8 cellular contexts compared by ENCODE assay signal in genomic region chr9:106859957-106860715, GRCh38. TPM values are rescaled to one million over a fixed set of nuclear protein-coding genes. Genes with fewer than 3 reads are reported as not detected.
DNase-seq lines count a peak whose midpoint lies in the region; ATAC-seq and TF ChIP-seq lines count a peak whose summit lies in the region.

No MANE protein-coding gene starts in this region.

- no peak overlapping the region for H3K23ac ChIP-seq in H9 (ENCODE audit: insufficient read length, low read depth, low read length)

- H3K79me2 ChIP-seq in H9 (ENCODE audit: insufficient read depth, low read length) (peaks cover 16% of the 10 kb centered on the region), smooth muscle cell (ENCODE audit: low read depth) (peaks cover 30% of the 10 kb centered on the region)

- H3K36me3 ChIP-seq in iPS-15b (ENCODE audit: control insufficient read depth, insufficient read depth, low read length) (no peaks in the 10 kb centered on the region), smooth muscle cell (ENCODE audit: low read depth) (no peaks in the 10 kb centered on the region)

- H3K27me3 ChIP-seq in H9 (ENCODE audit: insufficient read depth, low read length) = no peaks in the 10 kb centered on the region
- no peaks in the 10 kb centered on the region for H3K27me3 ChIP-seq in iPS-15b (ENCODE audit: control insufficient read depth, insufficient read depth, low read length)
- no peaks in the 10 kb centered on the region for H3K27me3 ChIP-seq in smooth muscle cell (ENCODE audit: low read depth)

- peaks cover 19% of the 10 kb centered on the region for H3K23me2 ChIP-seq in H9 (ENCODE audit: insufficient read length, low read depth, low read length, poor library complexity, severe bottlenecking)

- H3K9me3 ChIP-seq in H9 (ENCODE audit: control insufficient read depth, low read depth, low read length) = no peaks in the 10 kb centered on the region
- H3K9me3 ChIP-seq in iPS-15b (ENCODE audit: control insufficient read depth, insufficient read depth, low read length) = no peaks in the 10 kb centered on the region
- no peaks in the 10 kb centered on the region for H3K9me3 ChIP-seq in smooth muscle cell (replicated peaks; ENCODE audit: low read depth)

- peak; percentile 86 for DNase-seq in H9
- no peak for DNase-seq in smooth muscle cell (lab: John Stamatoyannopoulos, UW; ENCODE audit: unreplicated experiment)
- no peak for DNase-seq in stimulated activated CD8-positive, alpha-beta memory T cell treated with anti-CD3 and anti-CD28 coated beads, Interleukin-4, amount 100 ng/mL, for 48 hours
- no peak for DNase-seq in stimulated activated naive CD4-positive, alpha-beta T cell treated with Interleukin-2 at 50 U/mL for 16 hours (lab: John Stamatoyannopoulos, UW)

- TF ChIP-seq CTCF in H9 (conservative IDR thresholded peaks at IDR 0.05) = no peak
- TF ChIP-seq CTCF in WI38 (IDR thresholded peaks at IDR 0.05; ENCODE audit: low read depth, low read length) = no peak
- no peak for TF ChIP-seq CTCF in smooth muscle cell (IDR thresholded peaks at IDR 0.05; ENCODE audit: borderline replicate concordance, insufficient read depth, poor library complexity, severe bottlenecking)

- peak overlapping the region; percentile 98 to 100 (median 99) for H3K27ac Mint-ChIP-seq in H9

- no peak overlapping the region for H2BK20ac ChIP-seq in H9 (ENCODE audit: low read depth, low read length, poor library complexity, severe bottlenecking)

- no peak overlapping the region for H4K91ac ChIP-seq in H9 (ENCODE audit: insufficient read length, low read depth, low read length)

- ATAC-seq in HG02852 (IDR thresholded peaks at IDR 0.05; ENCODE audit: unreplicated experiment) = no peak
- ATAC-seq in GM21390 (IDR thresholded peaks at IDR 0.05; ENCODE audit: unreplicated experiment) = no peak

- peaks cover 5 to 12% (median 6%) of the 10 kb centered on the region in 3 experiments for H3K36me3 Mint-ChIP-seq in H9 (ENCODE audit: insufficient read depth in 1 of 3, low read depth in 3 of 3)

- peaks cover 2% of the 10 kb centered on the region for H3K79me1 ChIP-seq in H9 (ENCODE audit: insufficient read depth, low read depth, low read length, poor library complexity, severe bottlenecking)

- no peak overlapping the region for H2BK5ac ChIP-seq in H9 (ENCODE audit: insufficient read length, low read length)

- H3K4me1 ChIP-seq in H9 (ENCODE audit: insufficient read depth, low read length) = peaks cover 6% of the 10 kb centered on the region; the same call in 1 of the 2 replicates
- H3K4me1 ChIP-seq in iPS-15b (ENCODE audit: control insufficient read depth, insufficient read depth, low read length) = peaks cover 4% of the 10 kb centered on the region
- peaks cover 11% of the 10 kb centered on the region for H3K4me1 ChIP-seq in smooth muscle cell (ENCODE audit: low read depth)

- H3T11ph ChIP-seq in H9 (ENCODE audit: low read length) = no peak overlapping the region

- peak overlapping the region; percentile 87 for H3K9ac ChIP-seq in H9 (ENCODE audit: extremely low read depth, insufficient read length, low read length)
- peak overlapping the region; percentile 93 for H3K9ac ChIP-seq in iPS-15b (ENCODE audit: low read depth, low read length)
- H3K9ac ChIP-seq in smooth muscle cell (ENCODE audit: low read depth) = peak overlapping the region; percentile 65

- peak overlapping the region; percentile 93 to 100 for H3K4me3 Mint-ChIP-seq in H9

- peak overlapping the region; percentile 63 for H3K27ac ChIP-seq in H9 (ENCODE audit: insufficient read length, low read depth, low read length)
- H3K27ac ChIP-seq in smooth muscle cell (ENCODE audit: low read depth) = peak overlapping the region; percentile 61

- peak overlapping the region; percentile 59 for H3K18ac ChIP-seq in H9 (ENCODE audit: insufficient read length, low read depth, low read length)

- no peaks in the 10 kb centered on the region for H3K27me3 Mint-ChIP-seq in H9 (ENCODE audit: low read depth)

- H2BK15ac ChIP-seq in H9 (ENCODE audit: low read depth, low read length) = no peak overlapping the region

- no peak overlapping the region; the same call in 1 of the 2 replicates for H3K4ac ChIP-seq in H9 (ENCODE audit: low read depth, low read length)

- H3K9me3 Mint-ChIP-seq in H9 = no peaks in the 10 kb centered on the region; a peak in 2 of 5 replicates

- H4K5ac ChIP-seq in H9 (ENCODE audit: insufficient read length, low read depth, low read length) = no peak overlapping the region

- H4K20me1 ChIP-seq in H9 (ENCODE audit: control insufficient read depth, insufficient read depth, insufficient read length) (no peaks in the 10 kb centered on the region), smooth muscle cell (ENCODE audit: low read depth) (no peaks in the 10 kb centered on the region)

- H3K56ac ChIP-seq in H9 (ENCODE audit: insufficient read length, low read depth, low read length) = no peak overlapping the region

- H3K4me2 ChIP-seq in H9 (ENCODE audit: insufficient read depth, insufficient read length, low read length) = peak overlapping the region; percentile 79
- H3K4me2 ChIP-seq in smooth muscle cell = peak overlapping the region; percentile 93

- H3K4me3 ChIP-seq in WI38 (ENCODE audit: low read depth, low read length) (peak overlapping the region; percentile 89), iPS-15b (ENCODE audit: low read depth, low read length) (peak overlapping the region; percentile 87), smooth muscle cell (peak overlapping the region; percentile 89)

- peak overlapping the region; percentile 85; the same call in 1 of the 2 replicates for H3K14ac ChIP-seq in H9 (ENCODE audit: insufficient read depth, low read length)

- H2AFZ ChIP-seq in H9 (ENCODE audit: low read length) (no peak overlapping the region), smooth muscle cell (ENCODE audit: low read depth) (peak overlapping the region; percentile 96)

- no peak overlapping the region for H2BK12ac ChIP-seq in H9 (ENCODE audit: insufficient read length, low read depth, low read length)

- peaks cover 20% of the 10 kb centered on the region in 2 experiments for H3K4me1 Mint-ChIP-seq in H9

- H2BK120ac ChIP-seq in H9 (ENCODE audit: low read depth, low read length, poor library complexity, severe bottlenecking) = no peak overlapping the region

- H3F3A ChIP-seq in smooth muscle cell (ENCODE audit: low read depth) = no peaks in the 10 kb centered on the region

- no peak overlapping the region for H4K8ac ChIP-seq in H9 (replicated peaks; ENCODE audit: insufficient read length, low read depth, low read length)

- no peak overlapping the region for H2AK5ac ChIP-seq in H9 (ENCODE audit: insufficient read length, low read length)

- no CpG with 5 or more reads among the region's 43 CpGs for WGBS in H9 (ENCODE audit: extremely low coverage, insufficient read length, low lambda C conversion rate)
- under 1% methylated on average over 33 of the region's 43 CpGs for WGBS in smooth muscle cell (ENCODE audit: low lambda C conversion rate)

RNA-seq across cellular contexts. Expression of gene ZNF462, which starts 2.8 kb away (rescaled TPM):
- total RNA-seq in H9 (2021) = 159 and 164 TPM in 2 replicates
- 29.9 and 32.2 TPM in 2 replicates for total RNA-seq in smooth muscle cell
- 9.1 and 9.3 TPM in 2 replicates for polyA plus RNA-seq in smooth muscle cell
